ENCODE assay signal across 24 cellular contexts in genomic region chr19:8629184-8629583, GRCh38. TPM values are rescaled to one million over a fixed set of nuclear protein-coding genes. Genes with fewer than 3 reads are reported as not detected.
DNase-seq lines count a peak whose midpoint lies in the region; ATAC-seq, FAIRE-seq and TF ChIP-seq lines count a peak whose summit lies in the region.
"Had no signal": no experiment of that assay in that cellular context is flagged by ENCODE, and none has a peak within 500 bp of the region (broad histone marks: within the 10 kb centered on the region; RNA-seq: fewer than 3 reads in every experiment).

No MANE protein-coding gene starts in this region.

- H3K27me3 ChIP-seq in HepG2 (ENCODE audit: control insufficient read depth in 1 of 2, insufficient read depth in 2 of 2, low read length in 2 of 2) = no peaks in the 10 kb centered on the region
- no peaks in the 10 kb centered on the region for H3K27me3 ChIP-seq in right lobe of liver
- H3K27me3 ChIP-seq in H1 (replicated peaks in 1 of 4; ENCODE audit: control insufficient read depth in 3 of 4, extremely low read depth in 1 of 4, insufficient read depth in 3 of 4, low read length in 3 of 4) = no peaks in the 10 kb centered on the region

- H2BK12ac ChIP-seq in H1 (ENCODE audit: low read depth, low read length) = no peak overlapping the region

- no TSS peak for BruUV-seq in HepG2 (replicated peaks; lab: Mats Ljungman, UMichigan)

- H3K36me3 ChIP-seq in HepG2 (replicated peaks in 1 of 2; ENCODE audit: control insufficient read depth in 1 of 2, insufficient read depth in 2 of 2, low read length in 2 of 2) (no peaks in the 10 kb centered on the region), right lobe of liver (no peaks in the 10 kb centered on the region), H1 (ENCODE audit: control insufficient read depth in 2 of 4, insufficient read depth in 4 of 4, low read length in 3 of 4) (no peaks in the 10 kb centered on the region)

- ATAC-seq in HepG2 = no peak
- ATAC-seq in right lobe of liver = no peak

- H3K27ac ChIP-seq in HepG2 (ENCODE audit: extremely low read length, insufficient read depth, low read length) (no peak overlapping the region), right lobe of liver (no peak overlapping the region), H1 (ENCODE audit: low read depth, low read length) (no peak overlapping the region)
- H3K27ac ChIP-seq: 22Rv1, GM23248 had no signal

- CTCF ChIA-PET in HepG2 (lab: Yijun Ruan, JAX; ENCODE audit: low intra/inter-chr PET ratio, low total read pairs) = no interaction called here
- CTCF ChIA-PET in H1 (lab: Charles Lee; ENCODE audit: partially characterized antibody) = interaction anchor here (2.3 kb wide), 1 partner anchor 13 kb away, joined by 10 read pairs; no protein-coding TSS in a partner anchor

- intact Hi-C loops in HepG2 (cut with micrococcal nuclease; ENCODE audit: unreplicated experiment) (no loop called here), right lobe of liver (cut with DNase I) (no loop called here)

- no peak overlapping the region for H3K4me3 Mint-ChIP-seq in progenitor cell of endocrine pancreas (ENCODE audit: low read depth)
- H3K4me3 Mint-ChIP-seq: CD4-positive, alpha-beta memory T cell had no signal

- DNase-seq in HepG2 (ENCODE audit: low spot score) (no peak), right lobe of liver (no peak), HTR-8/SVneo (ENCODE audit: insufficient read length, low spot score) (no peak), H1 (ENCODE audit: low read depth in 1 of 2, low spot score in 2 of 2) (no peak), progenitor cell of endocrine pancreas (ENCODE audit: low spot score, unreplicated experiment) (no peak), amygdala (lab: John Stamatoyannopoulos, UW) (no peak), NCI-H2196 (lab: John Stamatoyannopoulos, UW; ENCODE audit: unreplicated experiment) (no peak), NCI-H1048 (lab: John Stamatoyannopoulos, UW) (no peak)
- DNase-seq: C1 segment of cervical spinal cord; Calu3; CD4-positive, alpha-beta memory T cell; COR-L47; DMS53; DMS79 treated with DMSO at 0.1 percent for 48 hours; GM23248; HCEC 1CT had no signal

- H2BK5ac ChIP-seq in H1 (ENCODE audit: low read depth, low read length) = no peak overlapping the region

- H2BK120ac ChIP-seq in H1 (replicated peaks; ENCODE audit: low read depth, low read length) = no peak overlapping the region

- no peak overlapping the region for H3K23ac ChIP-seq in H1 (ENCODE audit: insufficient read length)

- no peak overlapping the region for H3K4me3 ChIP-seq in HepG2 (replicated peaks in 1 of 3; ENCODE audit: insufficient read depth in 1 of 3, low read depth in 2 of 3, low read length in 3 of 3)
- no peak overlapping the region for H3K4me3 ChIP-seq in right lobe of liver
- no peak overlapping the region for H3K4me3 ChIP-seq in H1 (ENCODE audit: extremely low read depth in 1 of 4, insufficient read depth in 2 of 4, low read depth in 3 of 4, low read length in 4 of 4)
- H3K4me3 ChIP-seq: GM23248 had no signal

- no peaks in the 10 kb centered on the region for H3K4me1 Mint-ChIP-seq in progenitor cell of endocrine pancreas (ENCODE audit: low read depth)

- H3K4me2 ChIP-seq in HepG2 (ENCODE audit: low read depth, low read length) = no peak overlapping the region
- no peak overlapping the region for H3K4me2 ChIP-seq in H1 (ENCODE audit: insufficient read depth in 1 of 2, low read depth in 2 of 2, low read length in 2 of 2)

- H2BK20ac ChIP-seq in H1 (ENCODE audit: low read length) = no peak overlapping the region

- no peaks in the 10 kb centered on the region for H3K27me3 Mint-ChIP-seq in progenitor cell of endocrine pancreas
- H3K27me3 Mint-ChIP-seq: CD4-positive, alpha-beta memory T cell had no signal

- H3K27ac Mint-ChIP-seq in progenitor cell of endocrine pancreas = peak overlapping the region; percentile 18

- H3K9me3 ChIP-seq in HepG2 (ENCODE audit: low read length) (peaks cover 5% of the 10 kb centered on the region; the same call in 1 of the 2 replicates), right lobe of liver (no peaks in the 10 kb centered on the region), H1 (ENCODE audit: insufficient read depth in 2 of 2, low read depth in 1 of 2, low read length in 1 of 2) (no peaks in the 10 kb centered on the region; a peak in 1 of 4 replicates)

- POLR2A ChIA-PET in HepG2 (lab: Yijun Ruan, JAX) = no interaction called here
- POLR2A ChIA-PET in H1 (lab: Charles Lee; ENCODE audit: partially characterized antibody) = no interaction called here

- no peak overlapping the region for H4K5ac ChIP-seq in H1 (ENCODE audit: insufficient read length, low read depth, low read length)

- no peaks in the 10 kb centered on the region for H3K23me2 ChIP-seq in H1 (ENCODE audit: low read depth, low read length)

- H3K4me1 ChIP-seq in HepG2 (ENCODE audit: insufficient read depth, low read length) = peaks cover 49% of the 10 kb centered on the region
- peaks cover 0 to 14% (median 3%) of the 10 kb centered on the region in 4 donors for H3K4me1 ChIP-seq in right lobe of liver
- H3K4me1 ChIP-seq in H1 (replicated peaks in 1 of 4; ENCODE audit: control insufficient read depth in 3 of 4, insufficient read depth in 4 of 4, low read length in 3 of 4) = peaks cover 2 to 10% (median 8%) of the 10 kb centered on the region in 4 experiments; a peak in 6 of 7 replicates

- H3K18ac ChIP-seq in H1 (ENCODE audit: extremely low read depth, low read length) = peak overlapping the region; percentile 6; the same call in 1 of the 2 replicates

- H3K4ac ChIP-seq in H1 (replicated peaks; ENCODE audit: insufficient read length, low read depth, low read length) = no peak overlapping the region

- H4K91ac ChIP-seq in H1 (replicated peaks; ENCODE audit: insufficient read length, low read length) = no peak overlapping the region

- H3K9ac ChIP-seq in HepG2 (ENCODE audit: insufficient read depth, low read depth, low read length) = no peak overlapping the region
- no peak overlapping the region for H3K9ac ChIP-seq in H1 (replicated peaks in 1 of 4; ENCODE audit: extremely low read depth in 1 of 4, low read depth in 3 of 4, low read length in 3 of 4)
- H3K9ac ChIP-seq: GM23248 had no signal

- no peaks in the 10 kb centered on the region for H4K20me1 ChIP-seq in HepG2 (ENCODE audit: insufficient read depth, low read length)
- no peaks in the 10 kb centered on the region for H4K20me1 ChIP-seq in H1 (replicated peaks in 1 of 2; ENCODE audit: control insufficient read depth in 1 of 2, insufficient read depth in 2 of 2, low read length in 2 of 2)

- no peak for TF ChIP-seq POLR2A in HepG2 (IDR thresholded peaks at IDR 0.05; ENCODE audit: insufficient read depth in 1 of 2, low read depth in 2 of 2, low read length in 2 of 2)
- TF ChIP-seq POLR2A in right lobe of liver (IDR thresholded peaks at IDR 0.05) = no peak
- no peak for TF ChIP-seq POLR2A in H1 (IDR thresholded peaks at IDR 0.05; ENCODE audit: control extremely low read depth in 1 of 2, low read depth in 2 of 2, low read length in 2 of 2)

- no peak overlapping the region for H2AK5ac ChIP-seq in H1 (ENCODE audit: low read depth, low read length)

- peaks cover 4% of the 10 kb centered on the region for H3K9me3 Mint-ChIP-seq in progenitor cell of endocrine pancreas (ENCODE audit: low read depth)

- H3K56ac ChIP-seq in H1 (replicated peaks; ENCODE audit: insufficient read length, low read depth, low read length) = no peak overlapping the region

- WGBS in HepG2 (ENCODE audit: low lambda C conversion rate) = 96% methylated on average over 2 of the region's 2 CpGs
- WGBS in right lobe of liver (ENCODE audit: insufficient coverage, low coverage, low lambda C conversion rate, missing lambda C conversion rate) = 76% methylated on average over 2 of the region's 2 CpGs
- WGBS in H1 (ENCODE audit: extremely low coverage in 1 of 2, insufficient coverage in 1 of 2, insufficient read length in 1 of 2, insufficient replicate concordance in 2 of 2, low coverage in 1 of 2, low lambda C conversion rate in 2 of 2, missing lambda C conversion rate in 1 of 2), 2 experiments = 87% methylated on average over 2 of the region's 2 CpGs; no CpG with 5 or more reads in 1 of the 2 experiments

- FAIRE-seq in HepG2 (lab: Jason Lieb, UNC) (no peak), HTR-8/SVneo (lab: Jason Lieb, UNC) (peak; percentile 9), H1 (lab: Jason Lieb, UNC) (no peak)
- FAIRE-seq: A204.1, G401.6, GM12892, GM19239 had no signal

- H2AFZ ChIP-seq in HepG2 (ENCODE audit: low read length) (no peak overlapping the region), H1 (ENCODE audit: low read length) (no peak overlapping the region)
- H2AFZ ChIP-seq: GM23248 had no signal

- H3K36me3 Mint-ChIP-seq in progenitor cell of endocrine pancreas (ENCODE audit: insufficient read depth) = no peaks in the 10 kb centered on the region
- H3K36me3 Mint-ChIP-seq: CD4-positive, alpha-beta memory T cell had no signal

- TF ChIP-seq EP300 in HepG2 (IDR thresholded peaks at IDR 0.05; ENCODE audit: low read depth in 2 of 2, low read length in 2 of 2) (no peak), HepG2 (CRISPR knock-in tag; IDR thresholded peaks at IDR 0.05; ENCODE audit: borderline replicate concordance) (no peak), H1 (IDR thresholded peaks at IDR 0.05; ENCODE audit: borderline replicate concordance in 1 of 2, low read depth in 2 of 2, low read length in 2 of 2) (no peak)

- no peak overlapping the region for H4K8ac ChIP-seq in H1 (ENCODE audit: extremely low read depth, insufficient read depth, low read length)

- no peaks in the 10 kb centered on the region for H3K79me1 ChIP-seq in H1 (ENCODE audit: low read depth, low read length)

- TF ChIP-seq RAD21 in HepG2 (CRISPR knock-in tag; IDR thresholded peaks at IDR 0.05) (no peak), H1 (IDR thresholded peaks at IDR 0.05 in 1 of 2, conservative IDR thresholded peaks at IDR 0.05 in 1 of 2; ENCODE audit: low read depth in 2 of 2, low read length in 2 of 2) (no peak)

- H3K79me2 ChIP-seq in HepG2 (ENCODE audit: insufficient read depth, low read length) (no peaks in the 10 kb centered on the region), H1 (ENCODE audit: control insufficient read depth in 1 of 2, insufficient read depth in 2 of 2, low read length in 2 of 2) (no peaks in the 10 kb centered on the region)

- in situ Hi-C loops in HepG2 (cut with HindIII; ENCODE audit: extremely low pct_ligation_motif_present, low pct_unique_long_range_greater_than_20kb) = no loop called here

- H2BK15ac ChIP-seq in H1 (ENCODE audit: low read length) = no peak overlapping the region

- H3K14ac ChIP-seq in H1 (ENCODE audit: insufficient read length) = no peak overlapping the region

- TF ChIP-seq CTCF in HepG2 (CRISPR knock-in tag; IDR thresholded peaks at IDR 0.05) (no peak), right lobe of liver (IDR thresholded peaks at IDR 0.05) (no peak), H1 (IDR thresholded peaks at IDR 0.05; ENCODE audit: control extremely low read depth in 1 of 3, insufficient read depth in 1 of 3, low read depth in 1 of 3, low read length in 3 of 3) (no peak), progenitor cell of endocrine pancreas (IDR thresholded peaks at IDR 0.05; ENCODE audit: unreplicated experiment) (no peak)

RNA-seq across cellular contexts. Expression of gene NFILZ, which starts 1.2 kb away (rescaled TPM):
- total RNA-seq in HepG2 (2016; rRNA removed; fragmentation: Illumina TruSeq; extraction: Trizol) (not detected in 2 replicates), right lobe of liver (not detected), progenitor cell of endocrine pancreas (not detected in 2 replicates)
- not detected in 2 replicates for total RNA-seq in HepG2 (2016; cell fraction: cytosol; rRNA removed; fragmentation: Illumina TruSeq; extraction: Trizol; ENCODE audit: low read depth)
- not detected in 2 replicates for total RNA-seq in HepG2 (2016; cell fraction: insoluble cytoplasmic fraction; rRNA removed; fragmentation: Illumina TruSeq; extraction: Trizol)
- not detected in 2 replicates for total RNA-seq in HepG2 (2016; cell fraction: membrane; rRNA removed; fragmentation: Illumina TruSeq; extraction: Trizol)
- not detected in 2 replicates for total RNA-seq in HepG2 (2016; cell fraction: nucleus; rRNA removed; fragmentation: Illumina TruSeq; extraction: Trizol)
- polyA plus RNA-seq in HepG2 (2011; rRNA removed) (not detected in 2 replicates), H1 (2011; rRNA removed) (not detected in 2 replicates)
- polyA plus RNA-seq in HepG2 (2011; cell fraction: cytosol; rRNA removed) = not detected in 2 replicates
- not detected in 2 replicates for polyA plus RNA-seq in HepG2 (2011; cell fraction: nucleus; rRNA removed)
- not detected in 2 replicates for polyA plus RNA-seq in HepG2 (2012)
- polyA plus RNA-seq in HepG2 (2016; cell fraction: cytosol; fragmentation: Illumina TruSeq; extraction: Trizol; ENCODE audit: low read depth) = not detected in 2 replicates
- polyA plus RNA-seq in HepG2 (2016; cell fraction: insoluble cytoplasmic fraction; fragmentation: Illumina TruSeq; extraction: Trizol; ENCODE audit: low read depth) = not detected in 2 replicates
- polyA plus RNA-seq in HepG2 (2016; cell fraction: membrane; fragmentation: Illumina TruSeq; extraction: Trizol; ENCODE audit: low read depth) = not detected in 2 replicates
- not detected in 2 replicates for polyA plus RNA-seq in HepG2 (2016; cell fraction: nucleus; fragmentation: Illumina TruSeq; extraction: Trizol; ENCODE audit: insufficient read depth, low read depth)
- polyA minus RNA-seq in HepG2 (2011; rRNA and poly(A)+ RNA removed; ENCODE audit: low replicate concordance) = not detected in 2 replicates
- polyA minus RNA-seq in HepG2 (2011; cell fraction: cytosol; rRNA and poly(A)+ RNA removed) = not detected in 2 replicates
- not detected in 2 replicates for polyA minus RNA-seq in HepG2 (2011; cell fraction: nucleus; rRNA and poly(A)+ RNA removed)
- not detected in 2 replicates for total RNA-seq in H1 (2021; fragmentation: NEBNext Ultra II Directional; extraction: Animal tissue kit (Norgen Biotek cat#: 25700))
- not detected for polyA plus RNA-seq in H1 (2011; cell fraction: cytosol; rRNA removed)
- polyA plus RNA-seq in H1 (2011; cell fraction: nucleus; rRNA removed) = not detected
- polyA plus RNA-seq in H1 (2012, experiment 1 of 2) = not detected in 4 replicates
- not detected for polyA plus RNA-seq in H1 (2012, experiment 2 of 2)
- polyA plus RNA-seq in H1 (2013, experiment 1 of 2) = not detected
- not detected for polyA plus RNA-seq in H1 (2013, experiment 2 of 2)
- not detected in 2 replicates for polyA minus RNA-seq in H1 (2011; rRNA and poly(A)+ RNA removed)
- not detected for polyA minus RNA-seq in H1 (2011; cell fraction: cytosol; rRNA and poly(A)+ RNA removed)
- not detected for polyA minus RNA-seq in H1 (2011; cell fraction: nucleus; rRNA and poly(A)+ RNA removed)
- total RNA-seq: Calu3; CD4-positive, alpha-beta memory T cell; Daoy; GM23248; H4 had no signal
- polyA plus RNA-seq: BJ; CD4-positive, alpha-beta memory T cell; GM23248 had no signal

RNA-seq across cellular contexts. Expression of gene ADAMTS10, which starts 18.7 kb away (rescaled TPM):
- total RNA-seq in HepG2 (2016; rRNA removed; fragmentation: Illumina TruSeq; extraction: Trizol) = 0.49 TPM in 1 of 2 replicates, not detected in the other
- total RNA-seq in HepG2 (2016; cell fraction: cytosol; rRNA removed; fragmentation: Illumina TruSeq; extraction: Trizol; ENCODE audit: low read depth) = not detected in 2 replicates
- total RNA-seq in HepG2 (2016; cell fraction: insoluble cytoplasmic fraction; rRNA removed; fragmentation: Illumina TruSeq; extraction: Trizol) = 0.24 TPM in 1 of 2 replicates, not detected in the other
- not detected in 2 replicates for total RNA-seq in HepG2 (2016; cell fraction: membrane; rRNA removed; fragmentation: Illumina TruSeq; extraction: Trizol)
- 1.2 TPM in 1 of 2 replicates, not detected in the other for total RNA-seq in HepG2 (2016; cell fraction: nucleus; rRNA removed; fragmentation: Illumina TruSeq; extraction: Trizol)
- polyA plus RNA-seq in HepG2 (2011; rRNA removed) = 1.7 and 3.0 TPM in 2 replicates
- 0.46 and 0.68 TPM in 2 replicates for polyA plus RNA-seq in HepG2 (2011; cell fraction: cytosol; rRNA removed)
- 33.0 and 37.3 TPM in 2 replicates for polyA plus RNA-seq in HepG2 (2011; cell fraction: nucleus; rRNA removed)
- polyA plus RNA-seq in HepG2 (2012) = 2.1 and 3.0 TPM in 2 replicates
- not detected in 2 replicates for polyA plus RNA-seq in HepG2 (2016; cell fraction: cytosol; fragmentation: Illumina TruSeq; extraction: Trizol; ENCODE audit: low read depth)
- not detected in 2 replicates for polyA plus RNA-seq in HepG2 (2016; cell fraction: insoluble cytoplasmic fraction; fragmentation: Illumina TruSeq; extraction: Trizol; ENCODE audit: low read depth)
- not detected in 2 replicates for polyA plus RNA-seq in HepG2 (2016; cell fraction: membrane; fragmentation: Illumina TruSeq; extraction: Trizol; ENCODE audit: low read depth)
- 0.67 and 1.2 TPM in 2 replicates for polyA plus RNA-seq in HepG2 (2016; cell fraction: nucleus; fragmentation: Illumina TruSeq; extraction: Trizol; ENCODE audit: insufficient read depth, low read depth)
- 1.9 and 2.8 TPM in 2 replicates for polyA minus RNA-seq in HepG2 (2011; rRNA and poly(A)+ RNA removed; ENCODE audit: low replicate concordance)
- 0.79 TPM in 1 of 2 replicates, not detected in the other for polyA minus RNA-seq in HepG2 (2011; cell fraction: cytosol; rRNA and poly(A)+ RNA removed)
- 7.1 and 8.1 TPM in 2 replicates for polyA minus RNA-seq in HepG2 (2011; cell fraction: nucleus; rRNA and poly(A)+ RNA removed)
- total RNA-seq in right lobe of liver = 10 to 100 TPM in 3 of 6 experiments, 1 to 10 TPM in 3; 5.0 to 12.2 (median 9.3) TPM
- 14.0 and 17.4 TPM in 2 replicates for total RNA-seq in H1 (2021; fragmentation: NEBNext Ultra II Directional; extraction: Animal tissue kit (Norgen Biotek cat#: 25700))
- polyA plus RNA-seq in H1 (2011; rRNA removed) = 6.9 and 16.1 TPM in 2 replicates
- 14.8 TPM for polyA plus RNA-seq in H1 (2011; cell fraction: cytosol; rRNA removed)
- 78.6 TPM for polyA plus RNA-seq in H1 (2011; cell fraction: nucleus; rRNA removed)
- polyA plus RNA-seq in H1 (2012, experiment 1 of 2) = 8.6 to 15.2 TPM (median 12.4 TPM) in 4 replicates
- 3.7 TPM for polyA plus RNA-seq in H1 (2012, experiment 2 of 2)
- polyA plus RNA-seq in H1 (2013, experiment 1 of 2) = 13.2 TPM
- 11.6 TPM for polyA plus RNA-seq in H1 (2013, experiment 2 of 2)
- 9.3 and 10.6 TPM in 2 replicates for polyA minus RNA-seq in H1 (2011; rRNA and poly(A)+ RNA removed)
- polyA minus RNA-seq in H1 (2011; cell fraction: cytosol; rRNA and poly(A)+ RNA removed) = 7.6 TPM
- 30.6 TPM for polyA minus RNA-seq in H1 (2011; cell fraction: nucleus; rRNA and poly(A)+ RNA removed)
- total RNA-seq in progenitor cell of endocrine pancreas = 53.0 and 59.1 TPM in 2 replicates
- total RNA-seq: Calu3 had no signal

RNA-seq across cellular contexts. Expression of gene MYO1F, which starts 51.9 kb away (rescaled TPM):
- total RNA-seq in HepG2 (2016; rRNA removed; fragmentation: Illumina TruSeq; extraction: Trizol) (0.09 and 0.13 TPM in 2 replicates), right lobe of liver (10 to 100 TPM in 4 of 6 experiments, 1 to 10 TPM in 2; 7.9 to 21.5 (median 10.2) TPM), progenitor cell of endocrine pancreas (0.16 and 0.55 TPM in 2 replicates)
- total RNA-seq in HepG2 (2016; cell fraction: cytosol; rRNA removed; fragmentation: Illumina TruSeq; extraction: Trizol; ENCODE audit: low read depth) = 0.20 and 0.26 TPM in 2 replicates
- total RNA-seq in HepG2 (2016; cell fraction: insoluble cytoplasmic fraction; rRNA removed; fragmentation: Illumina TruSeq; extraction: Trizol) = 0.11 and 0.16 TPM in 2 replicates
- total RNA-seq in HepG2 (2016; cell fraction: membrane; rRNA removed; fragmentation: Illumina TruSeq; extraction: Trizol) = 0.21 and 0.80 TPM in 2 replicates
- total RNA-seq in HepG2 (2016; cell fraction: nucleus; rRNA removed; fragmentation: Illumina TruSeq; extraction: Trizol) = not detected in 2 replicates
- polyA plus RNA-seq in HepG2 (2011; rRNA removed) (0.13 and 0.34 TPM in 2 replicates), H1 (2011; rRNA removed) (1.4 and 3.1 TPM in 2 replicates)
- 0.13 and 0.30 TPM in 2 replicates for polyA plus RNA-seq in HepG2 (2011; cell fraction: cytosol; rRNA removed)
- polyA plus RNA-seq in HepG2 (2011; cell fraction: nucleus; rRNA removed) = 0.40 and 0.64 TPM in 2 replicates
- 0.42 and 1.5 TPM in 2 replicates for polyA plus RNA-seq in HepG2 (2012)
- polyA plus RNA-seq in HepG2 (2016; cell fraction: cytosol; fragmentation: Illumina TruSeq; extraction: Trizol; ENCODE audit: low read depth) = 0.25 and 0.37 TPM in 2 replicates
- 0.16 TPM in 1 of 2 replicates, not detected in the other for polyA plus RNA-seq in HepG2 (2016; cell fraction: insoluble cytoplasmic fraction; fragmentation: Illumina TruSeq; extraction: Trizol; ENCODE audit: low read depth)
- polyA plus RNA-seq in HepG2 (2016; cell fraction: membrane; fragmentation: Illumina TruSeq; extraction: Trizol; ENCODE audit: low read depth) = 0.32 and 0.36 TPM in 2 replicates
- polyA plus RNA-seq in HepG2 (2016; cell fraction: nucleus; fragmentation: Illumina TruSeq; extraction: Trizol; ENCODE audit: insufficient read depth, low read depth) = 0.17 and 0.21 TPM in 2 replicates
- polyA minus RNA-seq in HepG2 (2011; rRNA and poly(A)+ RNA removed; ENCODE audit: low replicate concordance) = 0.42 and 0.63 TPM in 2 replicates
- not detected in 2 replicates for polyA minus RNA-seq in HepG2 (2011; cell fraction: cytosol; rRNA and poly(A)+ RNA removed)
- not detected in 2 replicates for polyA minus RNA-seq in HepG2 (2011; cell fraction: nucleus; rRNA and poly(A)+ RNA removed)
- 2.2 and 4.6 TPM in 2 replicates for total RNA-seq in H1 (2021; fragmentation: NEBNext Ultra II Directional; extraction: Animal tissue kit (Norgen Biotek cat#: 25700))
- 1.6 TPM for polyA plus RNA-seq in H1 (2011; cell fraction: cytosol; rRNA removed)
- polyA plus RNA-seq in H1 (2011; cell fraction: nucleus; rRNA removed) = 2.8 TPM
- polyA plus RNA-seq in H1 (2012, experiment 1 of 2) = 6.5 to 9.2 TPM (median 8.1 TPM) in 4 replicates
- polyA plus RNA-seq in H1 (2012, experiment 2 of 2) = 2.3 TPM
- polyA plus RNA-seq in H1 (2013, experiment 1 of 2) = 3.7 TPM
- 3.5 TPM for polyA plus RNA-seq in H1 (2013, experiment 2 of 2)
- 3.1 and 5.2 TPM in 2 replicates for polyA minus RNA-seq in H1 (2011; rRNA and poly(A)+ RNA removed)
- 2.1 TPM for polyA minus RNA-seq in H1 (2011; cell fraction: cytosol; rRNA and poly(A)+ RNA removed)
- 3.9 TPM for polyA minus RNA-seq in H1 (2011; cell fraction: nucleus; rRNA and poly(A)+ RNA removed)
- total RNA-seq: Calu3, Daoy had no signal
